ENCODE assay signal across 1 cellular context in the genomic region with DNA sequence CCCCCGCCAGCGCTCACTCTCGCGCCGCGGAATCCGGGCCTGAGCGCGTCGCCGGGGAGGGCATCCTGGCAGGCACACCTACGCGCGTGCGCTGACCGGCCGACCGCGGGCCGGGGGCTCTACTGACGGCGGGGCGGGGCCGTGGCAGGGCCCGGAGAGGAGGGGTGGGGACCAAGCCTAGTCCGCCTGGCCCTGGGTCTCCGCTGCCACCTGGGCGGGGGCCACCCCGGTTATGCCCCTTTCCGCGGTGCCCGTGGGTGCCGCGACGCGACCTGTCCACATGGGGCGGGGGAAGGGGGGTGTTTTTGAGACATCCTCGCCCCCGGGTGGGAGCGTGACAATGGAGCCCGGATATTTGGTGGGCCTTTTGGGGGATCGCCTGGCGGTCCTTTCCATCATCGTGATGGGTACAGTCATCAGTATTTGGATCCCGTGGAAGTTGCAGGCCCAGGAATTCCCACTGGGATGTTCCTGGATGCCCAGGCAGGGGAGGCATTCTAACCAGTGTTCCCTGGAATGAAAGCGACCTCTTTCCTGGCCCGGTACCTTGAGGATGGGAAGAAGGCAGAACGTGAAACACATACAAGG.
TF ChIP-seq lines count a peak whose summit lies in the region.

No MANE protein-coding gene starts in this region.

TF ChIP-seq in HepG2, 621 proteins besides CTCF, POLR2A, EP300 and RAD21 (continued from another document):
- TF ChIP-seq CBFB (CRISPR knock-in tag; IDR thresholded peaks at IDR 0.05): no peak
- TF ChIP-seq, protein P1, sequence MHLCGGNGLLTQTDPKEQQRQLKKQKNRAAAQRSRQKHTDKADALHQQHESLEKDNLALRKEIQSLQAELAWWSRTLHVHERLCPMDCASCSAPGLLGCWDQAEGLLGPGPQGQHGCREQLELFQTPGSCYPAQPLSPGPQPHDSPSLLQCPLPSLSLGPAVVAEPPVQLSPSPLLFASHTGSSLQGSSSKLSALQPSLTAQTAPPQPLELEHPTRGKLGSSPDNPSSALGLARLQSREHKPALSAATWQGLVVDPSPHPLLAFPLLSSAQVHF (CRISPR knock-in tag; IDR thresholded peaks at IDR 0.05): no peak
- TF ChIP-seq RFX5 (IDR thresholded peaks at IDR 0.05; ENCODE audit: low read depth, low read length): no peak
- TF ChIP-seq STAT5B (CRISPR knock-in tag; IDR thresholded peaks at IDR 0.05): no peak
- no peak for TF ChIP-seq ZNF644 (CRISPR knock-in tag; IDR thresholded peaks at IDR 0.05; ENCODE audit: low read depth)
- TF ChIP-seq, protein P2, sequence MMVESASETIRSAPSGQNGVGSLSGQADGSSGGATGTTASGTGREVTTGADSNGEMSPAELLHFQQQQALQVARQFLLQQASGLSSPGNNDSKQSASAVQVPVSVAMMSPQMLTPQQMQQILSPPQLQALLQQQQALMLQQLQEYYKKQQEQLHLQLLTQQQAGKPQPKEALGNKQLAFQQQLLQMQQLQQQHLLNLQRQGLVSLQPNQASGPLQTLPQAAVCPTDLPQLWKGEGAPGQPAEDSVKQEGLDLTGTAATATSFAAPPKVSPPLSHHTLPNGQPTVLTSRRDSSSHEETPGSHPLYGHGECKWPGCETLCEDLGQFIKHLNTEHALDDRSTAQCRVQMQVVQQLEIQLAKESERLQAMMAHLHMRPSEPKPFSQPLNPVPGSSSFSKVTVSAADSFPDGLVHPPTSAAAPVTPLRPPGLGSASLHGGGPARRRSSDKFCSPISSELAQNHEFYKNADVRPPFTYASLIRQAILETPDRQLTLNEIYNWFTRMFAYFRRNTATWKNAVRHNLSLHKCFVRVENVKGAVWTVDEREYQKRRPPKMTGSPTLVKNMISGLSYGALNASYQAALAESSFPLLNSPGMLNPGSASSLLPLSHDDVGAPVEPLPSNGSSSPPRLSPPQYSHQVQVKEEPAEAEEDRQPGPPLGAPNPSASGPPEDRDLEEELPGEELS (CRISPR knock-in tag; IDR thresholded peaks at IDR 0.05): no peak
- TF ChIP-seq, protein P3, sequence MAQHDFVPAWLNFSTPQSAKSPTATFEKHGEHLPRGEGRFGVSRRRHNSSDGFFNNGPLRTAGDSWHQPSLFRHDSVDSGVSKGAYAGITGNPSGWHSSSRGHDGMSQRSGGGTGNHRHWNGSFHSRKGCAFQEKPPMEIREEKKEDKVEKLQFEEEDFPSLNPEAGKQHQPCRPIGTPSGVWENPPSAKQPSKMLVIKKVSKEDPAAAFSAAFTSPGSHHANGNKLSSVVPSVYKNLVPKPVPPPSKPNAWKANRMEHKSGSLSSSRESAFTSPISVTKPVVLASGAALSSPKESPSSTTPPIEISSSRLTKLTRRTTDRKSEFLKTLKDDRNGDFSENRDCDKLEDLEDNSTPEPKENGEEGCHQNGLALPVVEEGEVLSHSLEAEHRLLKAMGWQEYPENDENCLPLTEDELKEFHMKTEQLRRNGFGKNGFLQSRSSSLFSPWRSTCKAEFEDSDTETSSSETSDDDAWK (CRISPR knock-in tag; IDR thresholded peaks at IDR 0.05): no peak
